In the genomic region with DNA sequence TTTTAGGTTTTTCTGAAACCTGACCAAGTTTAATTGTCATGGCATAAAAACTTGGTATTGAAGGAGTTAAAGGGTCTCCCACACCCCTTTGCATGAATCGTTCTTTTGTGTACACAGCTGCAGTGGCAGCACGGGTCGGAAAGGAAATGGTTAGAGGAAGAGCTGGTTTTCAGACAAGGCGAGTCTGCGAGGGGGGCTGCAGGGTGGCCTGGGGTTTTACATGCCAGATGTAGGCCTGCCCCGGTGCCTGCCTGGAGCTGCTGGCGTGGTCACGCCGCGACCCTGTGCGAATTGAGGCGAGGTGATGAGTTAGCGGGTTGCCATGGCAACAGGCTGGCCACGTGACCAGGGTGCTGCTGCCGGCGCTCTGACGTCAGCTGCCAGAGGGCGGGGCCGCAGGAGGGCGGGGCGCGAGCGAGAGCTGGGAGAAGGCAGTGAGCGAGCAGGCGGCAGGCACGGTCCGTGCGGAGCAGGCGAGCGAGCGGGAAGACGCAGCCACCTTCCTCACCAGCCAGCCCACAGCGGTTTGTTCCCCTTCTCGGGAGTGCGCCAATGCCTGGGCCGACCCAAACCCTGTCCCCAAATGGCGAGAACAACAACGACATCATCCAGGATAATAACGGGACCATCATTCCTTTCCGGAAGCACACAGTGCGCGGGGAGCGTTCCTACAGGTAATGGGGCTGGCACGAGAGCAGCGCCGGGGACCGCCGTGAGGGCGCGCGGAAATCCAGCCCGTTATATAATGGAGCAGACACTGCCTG, we compare ENCODE assay signal across 8 cellular contexts. TPM values are rescaled to one million over a fixed set of nuclear protein-coding genes. Genes with fewer than 3 reads are reported as not detected.
DNase-seq lines count a peak whose midpoint lies in the region; ATAC-seq and TF ChIP-seq lines count a peak whose summit lies in the region.

A gene (plus strand): TSS at position 426 of the 764 bp plus-strand sequence. CDS start 127 bp downstream, at position 553.

- H3K27me3 ChIP-seq in ascending aorta, result no peaks in the 10 kb centered on the region
- no peaks in the 10 kb centered on the region for H3K27me3 ChIP-seq in right cardiac atrium (ENCODE audit: control insufficient read depth, insufficient read depth)
- no peaks in the 10 kb centered on the region for H3K27me3 ChIP-seq in vagina

- H3K9me3 ChIP-seq in ascending aorta (no peaks in the 10 kb centered on the region), right cardiac atrium (ENCODE audit: control insufficient read depth, low read length) (no peaks in the 10 kb centered on the region), vagina (no peaks in the 10 kb centered on the region)

- H3K36me3 ChIP-seq in ascending aorta (no peaks in the 10 kb centered on the region), vagina (no peaks in the 10 kb centered on the region)

- WGBS in right cardiac atrium, result under 1% methylated on average over 52 of the region's 52 CpGs

- H3K4me1 ChIP-seq in ascending aorta (peaks cover 0 to 26% of the 10 kb centered on the region in 2 donors), right cardiac atrium (ENCODE audit: control insufficient read depth, insufficient read depth, low read length) (peaks cover 7% of the 10 kb centered on the region), vagina (peaks cover 41% of the 10 kb centered on the region)

- intact Hi-C loops in T-helper 2 cell treated with Interferon-gamma antibody and Interleukin-4, amounts not matched to agents 100 ng/mL and 5 ng/mL, for 36 hours (cut with micrococcal nuclease), result loop anchor here (1.0 to 5.0 kb wide), 7 partner anchors 11 to 1786 kb away; a partner anchor contains a TSS
- intact Hi-C loops in ascending aorta (cut with DNase I) (loop anchor here (2.0 to 5.0 kb wide), 4 partner anchors 34 to 301 kb away; a partner anchor contains a TSS), right cardiac atrium (cut with DNase I) (loop anchor here in 3 of 4 donors (5.0 to 10.0 kb wide), 2 partner anchors 94 to 101 kb away; no protein-coding TSS in a partner anchor), vagina (cut with DNase I) (no loop called here)

- TF ChIP-seq CTCF in ascending aorta (IDR thresholded peaks at IDR 0.05) (no peak), vagina (IDR thresholded peaks at IDR 0.05) (no peak)

- H3K4me3 ChIP-seq in ascending aorta (peak within 1 kb of the TSS; percentile 79 to 82), right cardiac atrium (ENCODE audit: low read length) (peak within 1 kb of the TSS; percentile 74), vagina (peak within 1 kb of the TSS; percentile 55 to 73)

- ATAC-seq in GM18499 (IDR thresholded peaks at IDR 0.05; ENCODE audit: insufficient read depth, unreplicated experiment), result peak; percentile 62
- peak; percentile 74 for ATAC-seq in HG02943 (IDR thresholded peaks at IDR 0.05; ENCODE audit: low read depth, unreplicated experiment)
- peak; percentile 98 for ATAC-seq in right cardiac atrium

- TF ChIP-seq POLR2A in vagina (IDR thresholded peaks at IDR 0.05), result peak; percentile 84 to 93

- H3K27ac ChIP-seq in ascending aorta, result peak within 1 kb of the TSS; percentile 76 to 82
- H3K27ac ChIP-seq in right cardiac atrium (ENCODE audit: low read length), result peak within 1 kb of the TSS; percentile 81
- H3K27ac ChIP-seq in vagina, result peak within 1 kb of the TSS; percentile 89

- peak; percentile 61 for DNase-seq in NCI-H187 treated with DMSO at 0.1 percent for 48 hours (lab: John Stamatoyannopoulos, UW)
- DNase-seq in ascending aorta (ENCODE audit: low spot score in 2 of 2), result peak; percentile 97 to 100
- DNase-seq in right cardiac atrium, result peak; percentile 100
- peak; percentile 98 for DNase-seq in putamen (ENCODE audit: low spot score)
- peak; percentile 98 for DNase-seq in vagina (ENCODE audit: extremely low spot score in 2 of 2)

RNA-seq across cellular contexts. Expression of the gene that starts here (rescaled TPM):
- total RNA-seq in T-helper 2 cell treated with Interferon-gamma antibody and Interleukin-4, amounts not matched to agents 100 ng/mL and 5 ng/mL, for 36 hours, result 41.1 and 44.5 TPM in 2 replicates
- total RNA-seq in ascending aorta (22.4 TPM), right cardiac atrium (100 to 1,000 TPM in 1 of 4 donors, 10 to 100 TPM in 3; 86.2 to 108 (median 92.0) TPM), vagina (21.4 TPM)
- 52.8 TPM for polyA plus RNA-seq in right cardiac atrium

Comparison
In these comparisons a context has a peak if more than half of its experiments do, and no peak if none do; other contexts are left out.
1. Peak in every context shown above with its lines: DNase-seq, ATAC-seq, H3K4me3 ChIP-seq and H3K27ac ChIP-seq.